In genomic region chr13:64453831-64454230, GRCh38 we compare ENCODE assay signal across 21 cellular contexts.
DNase-seq lines count a peak whose midpoint lies in the region; ATAC-seq and TF ChIP-seq lines count a peak whose summit lies in the region.
"Had no signal": no experiment of that assay in that cellular context is flagged by ENCODE, and none has a peak within 500 bp of the region (broad histone marks: within the 10 kb centered on the region; RNA-seq: fewer than 3 reads in every experiment).

No MANE protein-coding gene starts in this region.

- no peaks in the 10 kb centered on the region for H3K9me3 Mint-ChIP-seq in glutamatergic neuron (ENCODE audit: unreplicated experiment)
- H3K9me3 Mint-ChIP-seq: CD14-positive monocyte had no signal

- no peak overlapping the region for H3K27ac ChIP-seq in mesendoderm (ENCODE audit: low read depth, low read length)
- H3K27ac ChIP-seq: A549, GM23248, left lung, SK-N-MC had no signal

- H2AK5ac ChIP-seq in mesendoderm (ENCODE audit: low read length): no peak overlapping the region

- H3K79me2 ChIP-seq in mesendoderm (ENCODE audit: control insufficient read depth, insufficient read depth, low read length): no peaks in the 10 kb centered on the region

- no peak overlapping the region for H3K4me2 ChIP-seq in mesendoderm (ENCODE audit: low read length)
- H3K4me2 ChIP-seq: A549 had no signal

- no peak overlapping the region for H3K4ac ChIP-seq in mesendoderm (ENCODE audit: low read depth, low read length)

- TF ChIP-seq CTCF in glutamatergic neuron (IDR thresholded peaks at IDR 0.05; ENCODE audit: partially characterized antibody, unreplicated experiment): no peak
- no peak for TF ChIP-seq CTCF in GM10266 (IDR thresholded peaks at IDR 0.05; ENCODE audit: control insufficient read depth, insufficient read depth, low read depth, missing control alignments)

- no peaks in the 10 kb centered on the region for H3K27me3 Mint-ChIP-seq in glutamatergic neuron (ENCODE audit: unreplicated experiment)
- H3K27me3 Mint-ChIP-seq: activated CD8-positive, alpha-beta memory T cell treated with anti-CD3 and anti-CD28 coated beads, Interleukin-2, amount 10 ng/mL, durations not matched to agents 7 days and 5 days; activated naive CD8-positive, alpha-beta T cell treated with anti-CD3 and anti-CD28 coated beads, Interleukin-2, amount 50 U/mL, for 24 hours had no signal

- no peaks in the 10 kb centered on the region for H3K36me3 ChIP-seq in mesendoderm (ENCODE audit: control insufficient read depth, insufficient read depth, low read length)
- H3K36me3 ChIP-seq: left lung had no signal

- H4K5ac ChIP-seq in mesendoderm (ENCODE audit: low read length): no peak overlapping the region

- no peak overlapping the region for H3K27ac Mint-ChIP-seq in glutamatergic neuron (ENCODE audit: unreplicated experiment)
- H3K27ac Mint-ChIP-seq: activated CD8-positive, alpha-beta memory T cell treated with anti-CD3 and anti-CD28 coated beads, Interleukin-2, amount 10 ng/mL, durations not matched to agents 7 days and 5 days; activated naive CD8-positive, alpha-beta T cell treated with anti-CD3 and anti-CD28 coated beads, Interleukin-2, amount 50 U/mL, for 24 hours; CD14-positive monocyte had no signal

- no CpG with 5 or more reads among the region's 4 CpGs for WGBS in mesendoderm (ENCODE audit: extremely low coverage, insufficient coverage, low lambda C conversion rate)

- no peaks in the 10 kb centered on the region for H3K36me3 Mint-ChIP-seq in glutamatergic neuron (ENCODE audit: unreplicated experiment)
- H3K36me3 Mint-ChIP-seq: activated CD8-positive, alpha-beta memory T cell treated with anti-CD3 and anti-CD28 coated beads, Interleukin-2, amount 10 ng/mL, durations not matched to agents 7 days and 5 days; CD14-positive monocyte had no signal

- ATAC-seq in GM18511 (IDR thresholded peaks at IDR 0.05; ENCODE audit: unreplicated experiment) (no peak), GM18520 (IDR thresholded peaks at IDR 0.05; ENCODE audit: unreplicated experiment) (no peak)
- ATAC-seq: A549; activated CD8-positive, alpha-beta memory T cell treated with anti-CD3 and anti-CD28 coated beads, Interleukin-2, amount 10 ng/mL, durations not matched to agents 7 days and 5 days; activated naive CD8-positive, alpha-beta T cell treated with anti-CD3 and anti-CD28 coated beads, Interleukin-2, amount 50 U/mL, for 24 hours; left lung had no signal

- no peak overlapping the region for H3K4me3 ChIP-seq in mesendoderm (ENCODE audit: low read length)
- H3K4me3 ChIP-seq: A549, GM23248, left lung, SK-N-MC had no signal

- H3K9ac ChIP-seq in mesendoderm (ENCODE audit: low read length): no peak overlapping the region
- H3K9ac ChIP-seq: GM23248 had no signal

- H2BK5ac ChIP-seq in mesendoderm (ENCODE audit: low read length): no peak overlapping the region

- no peaks in the 10 kb centered on the region for H3K79me1 ChIP-seq in mesendoderm (ENCODE audit: low read length)

- no peak overlapping the region for H4K8ac ChIP-seq in mesendoderm (ENCODE audit: low read depth, low read length)

- H3K4me3 Mint-ChIP-seq in glutamatergic neuron (ENCODE audit: unreplicated experiment): no peak overlapping the region
- H3K4me3 Mint-ChIP-seq: activated CD8-positive, alpha-beta memory T cell treated with anti-CD3 and anti-CD28 coated beads, Interleukin-2, amount 10 ng/mL, durations not matched to agents 7 days and 5 days; activated naive CD8-positive, alpha-beta T cell treated with anti-CD3 and anti-CD28 coated beads, Interleukin-2, amount 50 U/mL, for 24 hours; CD14-positive monocyte had no signal

- H3K18ac ChIP-seq in mesendoderm (ENCODE audit: low read length): no peak overlapping the region

- DNase-seq in NCI-H82 (lab: John Stamatoyannopoulos, UW): peak; percentile 72
- no peak for DNase-seq in NCI-H82 treated with DMSO at 0.1 percent for 48 hours (lab: John Stamatoyannopoulos, UW; ENCODE audit: unreplicated experiment)
- DNase-seq in SK-N-DZ (ENCODE audit: low spot score): peak; percentile 16
- DNase-seq in glutamatergic neuron: peak; percentile 27
- DNase-seq in mesendoderm: no peak
- no peak for DNase-seq in GM10266 (ENCODE audit: extremely low spot score)
- DNase-seq: activated CD4-positive, alpha-beta T cell treated with anti-CD3 and anti-CD28 coated beads for 4 hours; activated CD8-positive, alpha-beta memory T cell treated with anti-CD3 and anti-CD28 coated beads, Interleukin-2, amount 10 ng/mL, durations not matched to agents 7 days and 5 days; activated naive CD8-positive, alpha-beta T cell treated with anti-CD3 and anti-CD28 coated beads, Interleukin-2, amount 50 U/mL, for 24 hours; GM23248; Kasumi-1; left lung; midbrain; NCI-H1092 treated with DMSO at 0.1 percent for 48 hours; NK-92 treated with Interleukin-12 subunit alpha and Interleukin-12 subunit beta, amount 100 ng/mL, for 24 hours; stimulated activated CD4-positive, alpha-beta T cell treated with anti-CD3 and anti-CD28 coated beads, Interleukin-4, amount 100 ng/mL, for 24 hours had no signal

- no peak overlapping the region for H2BK120ac ChIP-seq in mesendoderm (ENCODE audit: low read depth, low read length)

- no peaks in the 10 kb centered on the region for H3K27me3 ChIP-seq in mesendoderm (ENCODE audit: insufficient read depth, low read length, poor library complexity)
- H3K27me3 ChIP-seq: left lung had no signal

- H3K23ac ChIP-seq in mesendoderm (ENCODE audit: low read length): no peak overlapping the region

- H3K4me1 Mint-ChIP-seq in glutamatergic neuron (ENCODE audit: low read depth, unreplicated experiment): peaks cover 5% of the 10 kb centered on the region
- H3K4me1 Mint-ChIP-seq: activated CD8-positive, alpha-beta memory T cell treated with anti-CD3 and anti-CD28 coated beads, Interleukin-2, amount 10 ng/mL, durations not matched to agents 7 days and 5 days; activated naive CD8-positive, alpha-beta T cell treated with anti-CD3 and anti-CD28 coated beads, Interleukin-2, amount 50 U/mL, for 24 hours; CD14-positive monocyte had no signal

- no peak overlapping the region for H2BK15ac ChIP-seq in mesendoderm (replicated peaks; ENCODE audit: low read depth)

- no peaks in the 10 kb centered on the region for H3K4me1 ChIP-seq in mesendoderm (ENCODE audit: control insufficient read depth, low read depth, low read length)
- H3K4me1 ChIP-seq: A549, left lung had no signal

- no peak overlapping the region for H3K56ac ChIP-seq in mesendoderm (ENCODE audit: low read length)

Comparison
In these comparisons a context has a peak if more than half of its experiments do, and no peak if none do; other contexts are left out.
1. DNase-seq: peak in NCI-H82 (single experiment), SK-N-DZ (single experiment) and glutamatergic neuron (single experiment); none in NCI-H82 treated with DMSO at 0.1 percent for 48 hours (single experiment), mesendoderm (single experiment) and GM10266 (single experiment).